ENCODE assay signal across 8 cellular contexts in genomic region chr3:129824926-129825541, GRCh38.
DNase-seq lines count a peak whose midpoint lies in the region; ATAC-seq, FAIRE-seq and TF ChIP-seq lines count a peak whose summit lies in the region.

No MANE protein-coding gene starts in this region.

- H4K20me1 ChIP-seq in OCI-LY3 (ENCODE audit: insufficient read depth, low read length) = peaks cover 5% of the 10 kb centered on the region; the same call in 1 of the 2 replicates

- peaks cover 6% of the 10 kb centered on the region for H3K4me1 Mint-ChIP-seq in glutamatergic neuron (ENCODE audit: low read depth, unreplicated experiment)

- FAIRE-seq in HTR-8/SVneo (lab: Jason Lieb, UNC) = peak; percentile 59

- no peaks in the 10 kb centered on the region for H3K9me3 ChIP-seq in OCI-LY3 (ENCODE audit: insufficient read depth, low read length)

- H3K4me3 Mint-ChIP-seq in glutamatergic neuron (ENCODE audit: unreplicated experiment) = no peak overlapping the region

- H3K4me1 ChIP-seq in OCI-LY3 (ENCODE audit: low read length) = peaks cover 22% of the 10 kb centered on the region

- no peak overlapping the region for H3K4me3 ChIP-seq in OCI-LY3 (ENCODE audit: low read length)

- H3K79me2 ChIP-seq in OCI-LY3 (ENCODE audit: low read length) = no peaks in the 10 kb centered on the region

- peaks cover 2% of the 10 kb centered on the region for H3K36me3 ChIP-seq in OCI-LY3 (replicated peaks; ENCODE audit: low read depth, low read length)

- H3K4me2 ChIP-seq in OCI-LY3 (ENCODE audit: low read length) = no peak overlapping the region

- ATAC-seq in sciatic nerve = peak; percentile 42
- ATAC-seq in GM18519 (IDR thresholded peaks at IDR 0.05; ENCODE audit: low FRiP score, unreplicated experiment) = no peak

- peak; percentile 76 for TF ChIP-seq CTCF in OCI-LY3 (IDR thresholded peaks at IDR 0.05; ENCODE audit: low read depth, low read length)
- peak; percentile 86 for TF ChIP-seq CTCF in glutamatergic neuron (IDR thresholded peaks at IDR 0.05; ENCODE audit: partially characterized antibody, unreplicated experiment)

- no peak overlapping the region for H3K27ac Mint-ChIP-seq in glutamatergic neuron (ENCODE audit: unreplicated experiment)

- DNase-seq in NCI-H2081 (lab: John Stamatoyannopoulos, UW) (peak; percentile 75 to 79), NCI-H2081 treated with DMSO at 0.1 percent for 48 hours (lab: John Stamatoyannopoulos, UW) (no peak), HTR-8/SVneo (ENCODE audit: insufficient read length, low spot score) (peak; percentile 22), glutamatergic neuron (peak; percentile 40), sciatic nerve (ENCODE audit: low spot score) (no peak)
- peak; percentile 3 for DNase-seq in activated T-helper 9 cell treated with anti-CD3 and anti-CD28 coated beads, Interleukin-2, amount 50 U/mL, for 16 hours (ENCODE audit: low read depth)

- no peaks in the 10 kb centered on the region for H3K27me3 Mint-ChIP-seq in glutamatergic neuron (ENCODE audit: unreplicated experiment)

- intact Hi-C loops in sciatic nerve (cut with DNase I) = loop anchor here (5.0 to 10.0 kb wide), 2 partner anchors 178 to 340 kb away; no protein-coding TSS in a partner anchor

- H3K27ac ChIP-seq in OCI-LY3 (ENCODE audit: low read length) = no peak overlapping the region

- no peak overlapping the region for H3K9ac ChIP-seq in OCI-LY3 (ENCODE audit: low read length)

- H3K27me3 ChIP-seq in OCI-LY3 (ENCODE audit: low read depth, low read length) = no peaks in the 10 kb centered on the region

- H3K36me3 Mint-ChIP-seq in glutamatergic neuron (ENCODE audit: unreplicated experiment) = no peaks in the 10 kb centered on the region

- no peaks in the 10 kb centered on the region for H3K9me3 Mint-ChIP-seq in glutamatergic neuron (ENCODE audit: unreplicated experiment)

- no peak overlapping the region for H2AFZ ChIP-seq in OCI-LY3 (ENCODE audit: low read depth, low read length)

Comparison
In these comparisons a context has a peak if more than half of its experiments do, and no peak if none do; other contexts are left out.
1. DNase-seq: peak in NCI-H2081 (2 of 2), HTR-8/SVneo (single experiment), activated T-helper 9 cell treated with anti-CD3 and anti-CD28 coated beads, Interleukin-2, amount 50 U/mL, for 16 hours (single experiment) and glutamatergic neuron (single experiment); none in NCI-H2081 treated with DMSO at 0.1 percent for 48 hours (single experiment) and sciatic nerve (single experiment).